Comparison of ENCODE assay signal across 8 cellular contexts in genomic region chr11:13339196-13340153, GRCh38.
A peak's percentile ranks its signal among the peaks of the same experiment; 100 is the strongest.
DNase-seq lines count a peak whose midpoint lies in the region; ATAC-seq and TF ChIP-seq lines count a peak whose summit lies in the region.

No MANE protein-coding gene starts in this region.

- H3K27me3 Mint-ChIP-seq in Calu3 (ENCODE audit: unreplicated experiment): no peaks in the 10 kb centered on the region

- no TSS peak for BruUV-seq in Calu3 (replicated peaks; lab: Mats Ljungman, UMichigan)

- H3K9me3 ChIP-seq in KOPT-K1 (ENCODE audit: insufficient read depth, low read length, poor library complexity, severe bottlenecking) (no peaks in the 10 kb centered on the region), lower lobe of right lung (no peaks in the 10 kb centered on the region)

- intact Hi-C loops in Calu3 (cut with micrococcal nuclease; ENCODE audit: unreplicated experiment): loop anchor here (5.0 kb wide), 1 partner anchor 52 kb away; no protein-coding TSS in a partner anchor
- intact Hi-C loops in lower lobe of right lung (cut with DNase I): loop anchor here (2.0 kb wide), 1 partner anchor 131 kb away; no protein-coding TSS in a partner anchor

- H3K4me1 Mint-ChIP-seq in Calu3 (ENCODE audit: low read depth, unreplicated experiment): peaks cover 31% of the 10 kb centered on the region

- H3K27ac ChIP-seq in KOPT-K1 (ENCODE audit: low read depth, low read length, poor library complexity, severe bottlenecking): peak overlapping the region; percentile 62
- H3K27ac ChIP-seq in lower lobe of right lung: no peak overlapping the region
- no peak overlapping the region for H3K27ac ChIP-seq in caudate nucleus (ENCODE audit: low read depth, low read length)

- H3K36me3 Mint-ChIP-seq in Calu3 (ENCODE audit: insufficient read depth, unreplicated experiment): peaks cover 5% of the 10 kb centered on the region

- H3K4me3 ChIP-seq in lower lobe of right lung: no peak overlapping the region

- no peaks in the 10 kb centered on the region for H3K27me3 ChIP-seq in lower lobe of right lung (ENCODE audit: low read depth)

- ATAC-seq in lower lobe of right lung: peak; percentile 63 to 66
- ATAC-seq in GM19452 (IDR thresholded peaks at IDR 0.05; ENCODE audit: unreplicated experiment): no peak

- H3K4me1 ChIP-seq in lower lobe of right lung: peaks cover 40% of the 10 kb centered on the region

- CTCF ChIA-PET in Calu3 (lab: Charles Lee): interaction anchor here (0.5 to 1.7 kb wide), 8 partner anchors 94 to 966 kb away, joined by 3 to 6 read pairs (median 4); no protein-coding TSS in a partner anchor

- peak overlapping the region; percentile 2 for H3K27ac Mint-ChIP-seq in Calu3 (ENCODE audit: unreplicated experiment)

- H3K36me3 ChIP-seq in KOPT-K1 (ENCODE audit: insufficient read depth, low read length): no peaks in the 10 kb centered on the region
- peaks cover 2% of the 10 kb centered on the region for H3K36me3 ChIP-seq in lower lobe of right lung

- no peak for TF ChIP-seq CTCF in Calu3 (IDR thresholded peaks at IDR 0.05; ENCODE audit: unreplicated experiment)
- no peak for TF ChIP-seq CTCF in lower lobe of right lung (IDR thresholded peaks at IDR 0.05)
- no peak for TF ChIP-seq CTCF in GM20000 (IDR thresholded peaks at IDR 0.05; ENCODE audit: extremely low read depth, missing control alignments)

- DNase-seq in Calu3 (peak; percentile 40), astrocyte of the hippocampus (ENCODE audit: low read depth, low spot score) (peak; percentile 84), lower lobe of right lung (no peak), caudate nucleus (lab: John Stamatoyannopoulos, UW) (no peak), NCI-H1694 treated with DMSO at 0.1 percent for 48 hours (lab: John Stamatoyannopoulos, UW) (no peak), GM20000 (ENCODE audit: low spot score) (no peak)

- H3K9me3 Mint-ChIP-seq in Calu3 (ENCODE audit: low read depth, unreplicated experiment): no peaks in the 10 kb centered on the region

- peak overlapping the region; percentile 11 for H3K4me3 Mint-ChIP-seq in Calu3 (ENCODE audit: low read depth, unreplicated experiment)

Comparison
In these comparisons a context has a peak if more than half of its experiments do, and no peak if none do; other contexts are left out.
1. DNase-seq: peak in Calu3 (single experiment) and astrocyte of the hippocampus (single experiment); none in lower lobe of right lung (single experiment), caudate nucleus (0 of 61), NCI-H1694 treated with DMSO at 0.1 percent for 48 hours (single experiment) and GM20000 (single experiment).